Comparison of ENCODE assay signal across 16 cellular contexts in the genomic region with DNA sequence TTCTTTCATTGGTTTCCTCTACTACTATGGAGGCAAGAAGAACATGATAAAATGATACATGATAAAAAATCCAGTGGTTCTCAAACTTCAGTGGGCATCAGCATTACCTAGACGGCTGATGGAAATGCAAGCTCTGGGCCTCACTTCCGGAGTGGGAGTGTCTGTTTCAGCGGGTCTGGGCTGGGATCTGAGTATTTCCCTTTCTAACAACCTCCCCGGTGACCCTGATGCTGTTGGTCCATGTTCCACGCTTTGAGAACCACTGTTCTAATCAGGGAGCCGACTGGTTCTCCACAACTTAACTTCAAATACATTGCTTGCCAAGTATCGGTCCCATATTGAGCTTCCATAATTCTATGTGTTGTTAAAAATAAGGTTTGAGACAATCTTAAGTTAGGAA.
DNase-seq lines count a peak whose midpoint lies in the region; ATAC-seq and TF ChIP-seq lines count a peak whose summit lies in the region.
"Had no signal": no experiment of that assay in that cellular context is flagged by ENCODE, and none has a peak within 500 bp of the region (broad histone marks: within the 10 kb centered on the region; RNA-seq: fewer than 3 reads in every experiment).

No MANE protein-coding gene starts in this region.

- H3K27ac Mint-ChIP-seq in Calu3 (ENCODE audit: unreplicated experiment) (peak overlapping the region; percentile 76), WTC11 (peak overlapping the region; percentile 84)
- H3K27ac Mint-ChIP-seq in natural killer cell treated with Interleukin-12 subunit alpha and Interleukin-12 subunit beta and Interleukin-15 and Interleukin-18, amount 100 ng/mL, for 72 hours = no peak overlapping the region
- H3K27ac Mint-ChIP-seq: CD8-positive, alpha-beta memory T cell; IgD-negative memory B cell had no signal

- H3K36me3 Mint-ChIP-seq in Calu3 (ENCODE audit: insufficient read depth, unreplicated experiment) (no peaks in the 10 kb centered on the region), WTC11 (peaks cover 30% of the 10 kb centered on the region)
- no peaks in the 10 kb centered on the region for H3K36me3 Mint-ChIP-seq in natural killer cell treated with Interleukin-12 subunit alpha and Interleukin-12 subunit beta and Interleukin-15 and Interleukin-18, amount 100 ng/mL, for 72 hours
- H3K36me3 Mint-ChIP-seq: CD8-positive, alpha-beta memory T cell; IgD-negative memory B cell had no signal

- POLR2A ChIA-PET in WTC11 (lab: Charles Lee) = no interaction called here

- no peak overlapping the region for H3K4me3 Mint-ChIP-seq in Calu3 (ENCODE audit: low read depth, unreplicated experiment)
- H3K4me3 Mint-ChIP-seq in WTC11 = peak overlapping the region; percentile 17
- H3K4me3 Mint-ChIP-seq in natural killer cell treated with Interleukin-12 subunit alpha and Interleukin-12 subunit beta and Interleukin-15 and Interleukin-18, amount 100 ng/mL, for 72 hours = no peak overlapping the region
- H3K4me3 Mint-ChIP-seq: CD8-positive, alpha-beta memory T cell; IgD-negative memory B cell had no signal

- BruUV-seq in Calu3 (replicated peaks; lab: Mats Ljungman, UMichigan) = no TSS peak

- H3K36me3 ChIP-seq in HUES48 (ENCODE audit: control insufficient read depth, insufficient read depth, low read length) (no peaks in the 10 kb centered on the region), iPS-20b (ENCODE audit: insufficient read depth, low read depth, low read length) (no peaks in the 10 kb centered on the region)
- H3K36me3 ChIP-seq: BLaER1, HAP-1 had no signal

- H3K9me3 ChIP-seq in HUES48 (ENCODE audit: control insufficient read depth, insufficient read depth, low read length) (peaks cover 13% of the 10 kb centered on the region), iPS-20b (ENCODE audit: insufficient read depth, low read depth, low read length) (no peaks in the 10 kb centered on the region; the same call in 1 of the 2 replicates)
- H3K9me3 ChIP-seq: Caco-2, HAP-1 had no signal

- CTCF ChIA-PET in Calu3 (lab: Charles Lee) = no interaction called here
- CTCF ChIA-PET in WTC11 (lab: Charles Lee) = interaction anchor here (0.8 kb wide), 1 partner anchor 322 kb away, joined by 3 read pairs; no protein-coding TSS in a partner anchor

- H3K27ac ChIP-seq in HUES48 (ENCODE audit: low read depth, low read length) (peak overlapping the region; percentile 92), iPS-20b (ENCODE audit: low read length) (peak overlapping the region; percentile 10)
- H3K27ac ChIP-seq: BLaER1, GM23248 had no signal

- H3K9me3 Mint-ChIP-seq in Calu3 (ENCODE audit: low read depth, unreplicated experiment) (peaks cover 9% of the 10 kb centered on the region), WTC11 (peaks cover 24% of the 10 kb centered on the region)
- no peaks in the 10 kb centered on the region for H3K9me3 Mint-ChIP-seq in natural killer cell treated with Interleukin-12 subunit alpha and Interleukin-12 subunit beta and Interleukin-15 and Interleukin-18, amount 100 ng/mL, for 72 hours

- H3K4me1 Mint-ChIP-seq in Calu3 (ENCODE audit: low read depth, unreplicated experiment) = peaks cover 35% of the 10 kb centered on the region
- peaks cover 48% of the 10 kb centered on the region for H3K4me1 Mint-ChIP-seq in WTC11
- no peaks in the 10 kb centered on the region for H3K4me1 Mint-ChIP-seq in natural killer cell treated with Interleukin-12 subunit alpha and Interleukin-12 subunit beta and Interleukin-15 and Interleukin-18, amount 100 ng/mL, for 72 hours (ENCODE audit: low read depth in 2 of 2)
- H3K4me1 Mint-ChIP-seq: CD8-positive, alpha-beta memory T cell; IgD-negative memory B cell had no signal

- H3K9ac ChIP-seq in HUES48 (ENCODE audit: low read depth, low read length) (0 out of 2 replicates have a peak overlapping the region, but pooled peaks have one; percentile 7), iPS-20b (ENCODE audit: low read depth, low read length) (peak overlapping the region; percentile 19; the same call in 1 of the 2 replicates)
- H3K9ac ChIP-seq: BLaER1, GM23248 had no signal

- DNase-seq in Calu3 (no peak), WTC11 (ENCODE audit: low spot score) (peak; percentile 23), HuH-7.5 (ENCODE audit: low spot score) (no peak), posterior vena cava (ENCODE audit: low spot score) (no peak)
- DNase-seq in natural killer cell treated with Interleukin-12 subunit alpha and Interleukin-12 subunit beta and Interleukin-15 and Interleukin-18, amount 100 ng/mL, for 72 hours (ENCODE audit: low spot score) = no peak
- DNase-seq: 8988T; AML-193; Caco-2; CD8-positive, alpha-beta memory T cell; GM23248 had no signal

- TF ChIP-seq CTCF in Calu3 (IDR thresholded peaks at IDR 0.05; ENCODE audit: unreplicated experiment) (no peak), WTC11 (IDR thresholded peaks at IDR 0.05) (no peak)

- ATAC-seq in WTC11 = peak; percentile 61
- ATAC-seq in natural killer cell treated with Interleukin-12 subunit alpha and Interleukin-12 subunit beta and Interleukin-15 and Interleukin-18, amount 100 ng/mL, for 72 hours = no peak
- ATAC-seq in HG03095 (IDR thresholded peaks at IDR 0.05; ENCODE audit: unreplicated experiment) = no peak

- peaks cover 41% of the 10 kb centered on the region for H3K4me1 ChIP-seq in HUES48 (ENCODE audit: control insufficient read depth, insufficient read depth, low read length)
- H3K4me1 ChIP-seq in iPS-20b (ENCODE audit: insufficient read depth, low read length) = peaks cover 31% of the 10 kb centered on the region; the same call in 1 of the 2 replicates
- H3K4me1 ChIP-seq: BLaER1, Caco-2, HAP-1 had no signal

- H3K27me3 ChIP-seq in HUES48 (ENCODE audit: control insufficient read depth, insufficient read depth, low read length) = no peaks in the 10 kb centered on the region
- H3K27me3 ChIP-seq in iPS-20b (ENCODE audit: insufficient read depth, low read length) = no peaks in the 10 kb centered on the region
- H3K27me3 ChIP-seq: BLaER1 had no signal

- intact Hi-C loops in Calu3 (cut with micrococcal nuclease; ENCODE audit: unreplicated experiment) = loop anchor here (5.0 to 10.0 kb wide), 3 partner anchors 242 to 505 kb away; no protein-coding TSS in a partner anchor
- intact Hi-C loops in posterior vena cava (cut with DNase I) = no loop called here

- H3K27me3 Mint-ChIP-seq in Calu3 (ENCODE audit: unreplicated experiment) (no peaks in the 10 kb centered on the region), WTC11 (ENCODE audit: low read depth) (peaks cover 4% of the 10 kb centered on the region)
- no peaks in the 10 kb centered on the region for H3K27me3 Mint-ChIP-seq in natural killer cell treated with Interleukin-12 subunit alpha and Interleukin-12 subunit beta and Interleukin-15 and Interleukin-18, amount 100 ng/mL, for 72 hours
- H3K27me3 Mint-ChIP-seq: IgD-negative memory B cell had no signal

- H3K4me3 ChIP-seq in HUES48 (ENCODE audit: low read depth, low read length) (peak overlapping the region; percentile 33; the same call in 1 of the 2 replicates), iPS-20b (ENCODE audit: low read length) (peak overlapping the region; percentile 22)
- H3K4me3 ChIP-seq: BLaER1, GM23248, HAP-1 had no signal

TF ChIP-seq in WTC11, 78 proteins besides CTCF, POLR2A, EP300 and RAD21 (continues in another document):
- TF ChIP-seq CREB1 (CRISPR knock-in tag; IDR thresholded peaks at IDR 0.05) (no peak), TP53 (CRISPR knock-in tag; IDR thresholded peaks at IDR 0.05) (no peak), TEAD1 (CRISPR knock-in tag; IDR thresholded peaks at IDR 0.05) (no peak), ZNF423 (CRISPR knock-in tag; IDR thresholded peaks at IDR 0.05) (no peak), SP1 (CRISPR knock-in tag; conservative IDR thresholded peaks at IDR 0.05) (0 out of 2 replicates have a peak, but pooled peaks have one; percentile 21)
- TF ChIP-seq, protein P1, sequence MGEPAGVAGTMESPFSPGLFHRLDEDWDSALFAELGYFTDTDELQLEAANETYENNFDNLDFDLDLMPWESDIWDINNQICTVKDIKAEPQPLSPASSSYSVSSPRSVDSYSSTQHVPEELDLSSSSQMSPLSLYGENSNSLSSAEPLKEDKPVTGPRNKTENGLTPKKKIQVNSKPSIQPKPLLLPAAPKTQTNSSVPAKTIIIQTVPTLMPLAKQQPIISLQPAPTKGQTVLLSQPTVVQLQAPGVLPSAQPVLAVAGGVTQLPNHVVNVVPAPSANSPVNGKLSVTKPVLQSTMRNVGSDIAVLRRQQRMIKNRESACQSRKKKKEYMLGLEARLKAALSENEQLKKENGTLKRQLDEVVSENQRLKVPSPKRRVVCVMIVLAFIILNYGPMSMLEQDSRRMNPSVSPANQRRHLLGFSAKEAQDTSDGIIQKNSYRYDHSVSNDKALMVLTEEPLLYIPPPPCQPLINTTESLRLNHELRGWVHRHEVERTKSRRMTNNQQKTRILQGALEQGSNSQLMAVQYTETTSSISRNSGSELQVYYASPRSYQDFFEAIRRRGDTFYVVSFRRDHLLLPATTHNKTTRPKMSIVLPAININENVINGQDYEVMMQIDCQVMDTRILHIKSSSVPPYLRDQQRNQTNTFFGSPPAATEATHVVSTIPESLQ (CRISPR knock-in tag; IDR thresholded peaks at IDR 0.05) = no peak
- TF ChIP-seq, protein P2, sequence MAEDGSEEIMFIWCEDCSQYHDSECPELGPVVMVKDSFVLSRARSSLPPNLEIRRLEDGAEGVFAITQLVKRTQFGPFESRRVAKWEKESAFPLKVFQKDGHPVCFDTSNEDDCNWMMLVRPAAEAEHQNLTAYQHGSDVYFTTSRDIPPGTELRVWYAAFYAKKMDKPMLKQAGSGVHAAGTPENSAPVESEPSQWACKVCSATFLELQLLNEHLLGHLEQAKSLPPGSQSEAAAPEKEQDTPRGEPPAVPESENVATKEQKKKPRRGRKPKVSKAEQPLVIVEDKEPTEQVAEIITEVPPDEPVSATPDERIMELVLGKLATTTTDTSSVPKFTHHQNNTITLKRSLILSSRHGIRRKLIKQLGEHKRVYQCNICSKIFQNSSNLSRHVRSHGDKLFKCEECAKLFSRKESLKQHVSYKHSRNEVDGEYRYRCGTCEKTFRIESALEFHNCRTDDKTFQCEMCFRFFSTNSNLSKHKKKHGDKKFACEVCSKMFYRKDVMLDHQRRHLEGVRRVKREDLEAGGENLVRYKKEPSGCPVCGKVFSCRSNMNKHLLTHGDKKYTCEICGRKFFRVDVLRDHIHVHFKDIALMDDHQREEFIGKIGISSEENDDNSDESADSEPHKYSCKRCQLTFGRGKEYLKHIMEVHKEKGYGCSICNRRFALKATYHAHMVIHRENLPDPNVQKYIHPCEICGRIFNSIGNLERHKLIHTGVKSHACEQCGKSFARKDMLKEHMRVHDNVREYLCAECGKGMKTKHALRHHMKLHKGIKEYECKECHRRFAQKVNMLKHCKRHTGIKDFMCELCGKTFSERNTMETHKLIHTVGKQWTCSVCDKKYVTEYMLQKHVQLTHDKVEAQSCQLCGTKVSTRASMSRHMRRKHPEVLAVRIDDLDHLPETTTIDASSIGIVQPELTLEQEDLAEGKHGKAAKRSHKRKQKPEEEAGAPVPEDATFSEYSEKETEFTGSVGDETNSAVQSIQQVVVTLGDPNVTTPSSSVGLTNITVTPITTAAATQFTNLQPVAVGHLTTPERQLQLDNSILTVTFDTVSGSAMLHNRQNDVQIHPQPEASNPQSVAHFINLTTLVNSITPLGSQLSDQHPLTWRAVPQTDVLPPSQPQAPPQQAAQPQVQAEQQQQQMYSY (CRISPR knock-in tag; IDR thresholded peaks at IDR 0.05) = peak; percentile 85

Comparison
In these comparisons a context has a peak if more than half of its experiments do, and no peak if none do; other contexts are left out.
1. H3K27ac Mint-ChIP-seq: peak in Calu3 (single experiment) and WTC11 (single experiment); none in natural killer cell treated with Interleukin-12 subunit alpha and Interleukin-12 subunit beta and Interleukin-15 and Interleukin-18, amount 100 ng/mL, for 72 hours (0 of 2).